In the genomic region with DNA sequence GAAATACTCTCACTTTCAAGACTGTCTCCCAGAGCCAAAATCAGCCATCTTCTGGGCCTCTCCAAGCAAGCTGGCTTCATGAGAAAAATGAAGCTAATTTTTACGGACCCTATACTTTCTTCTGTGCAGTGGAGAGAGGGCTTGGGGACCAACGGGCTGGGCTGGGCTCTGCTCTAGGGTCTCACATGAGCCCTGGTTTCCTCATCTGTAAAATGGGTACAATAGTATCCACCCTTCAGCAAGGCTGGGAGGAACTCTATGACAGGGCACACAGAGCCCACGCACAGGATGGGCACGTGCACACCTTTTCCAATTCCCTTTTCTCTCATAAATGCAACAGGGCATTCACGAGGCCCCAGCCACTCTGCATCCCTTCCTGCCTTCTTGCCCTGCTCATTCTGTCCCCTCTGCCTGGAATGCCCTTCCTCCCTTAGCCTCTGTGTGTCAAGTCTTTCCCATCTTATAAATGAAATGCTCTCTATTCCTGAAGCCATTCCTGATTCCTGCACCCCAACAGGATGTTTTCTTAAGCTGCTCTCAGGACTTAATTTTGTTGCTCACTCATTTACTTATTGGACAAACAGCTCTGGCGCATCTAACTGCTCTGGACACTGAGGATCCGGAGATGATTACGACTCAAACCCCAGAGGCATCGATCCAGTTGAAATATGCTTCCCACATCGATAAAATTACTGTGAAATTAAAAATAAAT, we compare ENCODE assay signal across 19 cellular contexts. TPM values are rescaled to one million over a fixed set of nuclear protein-coding genes. Genes with fewer than 3 reads are reported as not detected.
A peak's percentile ranks its signal among the peaks of the same experiment; 100 is the strongest.
DNase-seq lines count a peak whose midpoint lies in the region; ATAC-seq and TF ChIP-seq lines count a peak whose summit lies in the region.
"Had no signal": no experiment of that assay in that cellular context is flagged by ENCODE, and none has a peak within 500 bp of the region (broad histone marks: within the 10 kb centered on the region; RNA-seq: fewer than 3 reads in every experiment).

No MANE protein-coding gene starts in this region.

- H3K4me3 ChIP-seq in GM23248 (peak overlapping the region; percentile 2; the same call in 1 of the 2 replicates), WERI-Rb-1 (ENCODE audit: low read depth, low read length) (peak overlapping the region; percentile 12), skeletal muscle satellite cell (ENCODE audit: low read length) (peak overlapping the region; percentile 14)
- H3K4me3 ChIP-seq: dorsolateral prefrontal cortex, MG63 had no signal

- no peaks in the 10 kb centered on the region for H3K27me3 ChIP-seq in GM23248 (replicated peaks; ENCODE audit: insufficient read depth)
- no peaks in the 10 kb centered on the region for H3K27me3 ChIP-seq in WERI-Rb-1 (ENCODE audit: insufficient read depth, low read depth, severe bottlenecking)
- no peaks in the 10 kb centered on the region for H3K27me3 ChIP-seq in skeletal muscle satellite cell (ENCODE audit: control insufficient read depth, insufficient read depth, low read length)
- H3K27me3 ChIP-seq: dorsolateral prefrontal cortex, MG63 had no signal

- in situ Hi-C loops in GM23248 (cut with MboI) = no loop called here

- no peaks in the 10 kb centered on the region for H3K9me2 ChIP-seq in GM23248 (ENCODE audit: insufficient read depth)

- DNase-seq in GM23248 (no peak), WERI-Rb-1 (no peak), fibroblast of peridontal ligament (ENCODE audit: extremely low read depth) (peak; percentile 48), HT-29 (ENCODE audit: low spot score) (no peak), NCI-H82 (lab: John Stamatoyannopoulos, UW) (no peak)
- DNase-seq: activated CD4-positive, alpha-beta T cell treated with anti-CD3 and anti-CD28 coated beads for 48 hours; activated CD8-positive, alpha-beta memory T cell treated with anti-CD3 and anti-CD28 coated beads for 24 hours; activated effector memory CD4-positive, alpha-beta T cell treated with anti-CD3 and anti-CD28 coated beads, Interleukin-2, amount 50 U/mL, for 16 hours; activated naive CD8-positive, alpha-beta T cell treated with anti-CD3 and anti-CD28 coated beads for 36 hours; CD4-positive, alpha-beta memory T cell; dorsolateral prefrontal cortex; MG63; NCI-H2029 treated with DMSO at 0.1 percent for 48 hours; NCI-H2227 treated with DMSO at 0.1 percent for 48 hours; OCI-M1; stimulated activated naive CD4-positive, alpha-beta T cell treated with Interleukin-2 at 50 U/mL for 16 hours had no signal

- peak overlapping the region; percentile 68 for H3K4me2 ChIP-seq in GM23248 (ENCODE audit: unreplicated experiment)
- H3K4me2 ChIP-seq in skeletal muscle satellite cell (ENCODE audit: low read length) = peak overlapping the region; percentile 60

- H3K4me1 ChIP-seq in GM23248 (ENCODE audit: insufficient read depth) (peaks cover 10% of the 10 kb centered on the region), skeletal muscle satellite cell (ENCODE audit: control insufficient read depth, insufficient read depth, low read length) (peaks cover 61% of the 10 kb centered on the region)

- no peaks in the 10 kb centered on the region for H3K79me2 ChIP-seq in GM23248 (ENCODE audit: insufficient read depth)

- peak overlapping the region; percentile 41; the same call in 1 of the 2 replicates for H2AFZ ChIP-seq in GM23248

- H3K36me3 ChIP-seq in GM23248 (ENCODE audit: low read depth) (no peaks in the 10 kb centered on the region), WERI-Rb-1 (no peaks in the 10 kb centered on the region), skeletal muscle satellite cell (ENCODE audit: insufficient read depth, low read length) (no peaks in the 10 kb centered on the region)
- H3K36me3 ChIP-seq: MG63 had no signal

- H3K9ac ChIP-seq in GM23248 (no peak overlapping the region), skeletal muscle satellite cell (ENCODE audit: low read depth, low read length) (peak overlapping the region; percentile 68)

- H3K27ac ChIP-seq in GM23248 (no peak overlapping the region), WERI-Rb-1 (peak overlapping the region; percentile 51)

- no peak for ATAC-seq in GM21360 (IDR thresholded peaks at IDR 0.05; ENCODE audit: unreplicated experiment)
- ATAC-seq: sciatic nerve had no signal

- peaks cover 6% of the 10 kb centered on the region for H3F3A ChIP-seq in GM23248 (ENCODE audit: insufficient read depth)

- H4K20me1 ChIP-seq in GM23248 (ENCODE audit: insufficient read depth) = no peaks in the 10 kb centered on the region

- H3K9me3 ChIP-seq in GM23248 (ENCODE audit: low read depth) = no peaks in the 10 kb centered on the region
- H3K9me3 ChIP-seq in WERI-Rb-1 (ENCODE audit: severe bottlenecking) = no peaks in the 10 kb centered on the region
- H3K9me3 ChIP-seq in skeletal muscle satellite cell (replicated peaks; ENCODE audit: low read length) = no peaks in the 10 kb centered on the region
- H3K9me3 ChIP-seq: MG63 had no signal

- WGBS in GM23248 (ENCODE audit: low coverage in 1 of 2, low lambda C conversion rate in 2 of 2, missing lambda C conversion rate in 2 of 2), 2 experiments = 34 to 39% methylated on average over 10 of the region's 10 CpGs

- TF ChIP-seq CTCF in WERI-Rb-1 (IDR thresholded peaks at IDR 0.05; ENCODE audit: low read depth, low read length) = no peak

RNA-seq across cellular contexts. Expression of gene SEC13, which starts 32.9 kb away (rescaled TPM):
- 190 and 219 TPM in 2 replicates for total RNA-seq in GM23248 (2014; rRNA removed; shearing (Covaris generic))
- polyA plus RNA-seq in GM23248 (2016; fragmentation: Nextera tagmentation; extraction: Ambion mirVana) = 304 and 307 TPM in 2 replicates
- 229 and 249 TPM in 2 replicates for total RNA-seq in skeletal muscle satellite cell (2012; rRNA removed)
- 152 and 162 TPM in 2 replicates for total RNA-seq in HT-29 (2014; rRNA removed; shearing (Covaris generic))
